In genomic region chr14:24072881-24073877, GRCh38 we compare ENCODE assay signal across 1 cellular context.
TF ChIP-seq lines count a peak whose summit lies in the region.

No MANE protein-coding gene starts in this region.

TF ChIP-seq in IMR-90, 13 proteins besides CTCF, POLR2A, EP300 and RAD21:
- no peak for TF ChIP-seq MAFK (IDR thresholded peaks at IDR 0.05; ENCODE audit: low read depth, low read length)
- TF ChIP-seq MXI1 (IDR thresholded peaks at IDR 0.05; ENCODE audit: borderline replicate concordance, low read depth, low read length), result no peak
- no peak for TF ChIP-seq NFE2L2 (IDR thresholded peaks at IDR 0.05; ENCODE audit: low read depth, low read length)
- TF ChIP-seq MAZ (IDR thresholded peaks at IDR 0.05; ENCODE audit: borderline replicate concordance, low read depth, low read length), result no peak
- TF ChIP-seq ELK1 (IDR thresholded peaks at IDR 0.05; ENCODE audit: borderline replicate concordance, low read depth, low read length), result no peak
- TF ChIP-seq USF2 (IDR thresholded peaks at IDR 0.05; ENCODE audit: low read depth, low read length), result no peak
- no peak for TF ChIP-seq BHLHE40 (IDR thresholded peaks at IDR 0.05; ENCODE audit: low read depth, low read length)
- TF ChIP-seq RCOR1 (IDR thresholded peaks at IDR 0.05; ENCODE audit: insufficient replicate concordance, low read length), result no peak
- TF ChIP-seq CHD1 (IDR thresholded peaks at IDR 0.05; ENCODE audit: low read depth, low read length), result no peak
